In genomic region chr13:38490657-38491056, GRCh38 we compare ENCODE assay signal across 34 cellular contexts.
A peak's percentile ranks its signal among the peaks of the same experiment; 100 is the strongest.
DNase-seq lines count a peak whose midpoint lies in the region; ATAC-seq, FAIRE-seq and TF ChIP-seq lines count a peak whose summit lies in the region.
"Had no signal": no experiment of that assay in that cellular context is flagged by ENCODE, and none has a peak within 500 bp of the region (broad histone marks: within the 10 kb centered on the region; RNA-seq: fewer than 3 reads in every experiment).

No MANE protein-coding gene starts in this region.

- ATAC-seq in GM18520 (IDR thresholded peaks at IDR 0.05; ENCODE audit: unreplicated experiment), result peak; percentile 30
- ATAC-seq in HG03378 (IDR thresholded peaks at IDR 0.05; ENCODE audit: unreplicated experiment), result peak; percentile 52
- peak; percentile 80 for ATAC-seq in HG03520 (IDR thresholded peaks at IDR 0.05; ENCODE audit: unreplicated experiment)
- ATAC-seq in HepG2, result no peak
- ATAC-seq in HG02938 (IDR thresholded peaks at IDR 0.05; ENCODE audit: unreplicated experiment), result no peak
- ATAC-seq in left colon, result no peak
- ATAC-seq: A549; CD8-positive, alpha-beta T cell had no signal

- no TSS peak for BruUV-seq in HepG2 (replicated peaks; lab: Mats Ljungman, UMichigan)

- no peaks in the 10 kb centered on the region for H3K9me3 ChIP-seq in HepG2 (ENCODE audit: low read length)
- H3K9me3 ChIP-seq: A549; BE2C; BLaER1; BLaER1 treated with 17β-estradiol and CSF1 and Interleukin-3, amounts not matched to agents 10 nM and 100 nM; Caco-2 had no signal

- no peaks in the 10 kb centered on the region for H3K79me2 ChIP-seq in HepG2 (ENCODE audit: insufficient read depth, low read length)

- no peak overlapping the region for H3K9ac ChIP-seq in HepG2 (ENCODE audit: insufficient read depth, low read depth, low read length)
- H3K9ac ChIP-seq: BLaER1; BLaER1 treated with 17β-estradiol and CSF1 and Interleukin-3, amounts not matched to agents 10 nM and 100 nM had no signal

- no peak for TF ChIP-seq CTCF in HepG2 (CRISPR knock-in tag; IDR thresholded peaks at IDR 0.05)

- no peak overlapping the region for H3K4me3 ChIP-seq in HepG2 (replicated peaks in 1 of 3; ENCODE audit: insufficient read depth in 1 of 3, low read depth in 2 of 3, low read length in 3 of 3)
- H3K4me3 ChIP-seq: A549; BLaER1; BLaER1 treated with 17β-estradiol and CSF1 and Interleukin-3, amounts not matched to agents 10 nM and 100 nM had no signal

- no peaks in the 10 kb centered on the region for H4K20me1 ChIP-seq in HepG2 (ENCODE audit: insufficient read depth, low read length)
- H4K20me1 ChIP-seq: BLaER1; BLaER1 treated with 17β-estradiol and CSF1 and Interleukin-3, amounts not matched to agents 10 nM and 100 nM had no signal

- H3K4me1 ChIP-seq in HepG2 (ENCODE audit: insufficient read depth, low read length), result no peaks in the 10 kb centered on the region
- H3K4me1 ChIP-seq: A549; BE2C; BLaER1; BLaER1 treated with 17β-estradiol and CSF1 and Interleukin-3, amounts not matched to agents 10 nM and 100 nM; Caco-2 had no signal

- no peaks in the 10 kb centered on the region for H3K36me3 ChIP-seq in HepG2 (replicated peaks in 1 of 2; ENCODE audit: control insufficient read depth in 1 of 2, insufficient read depth in 2 of 2, low read length in 2 of 2)
- H3K36me3 ChIP-seq: BE2C; BLaER1; BLaER1 treated with 17β-estradiol and CSF1 and Interleukin-3, amounts not matched to agents 10 nM and 100 nM had no signal

- no peak overlapping the region for H3K27ac ChIP-seq in HepG2 (ENCODE audit: extremely low read length, insufficient read depth, low read length)
- H3K27ac ChIP-seq: 22Rv1; A549; BLaER1; BLaER1 treated with 17β-estradiol and CSF1 and Interleukin-3, amounts not matched to agents 10 nM and 100 nM; C4-2B had no signal

- no peak overlapping the region for H2AFZ ChIP-seq in HepG2 (ENCODE audit: low read length)

- POLR2A ChIA-PET in HepG2 (lab: Yijun Ruan, JAX), result no interaction called here

- no peak for TF ChIP-seq EP300 in HepG2 (IDR thresholded peaks at IDR 0.05; ENCODE audit: low read depth in 2 of 2, low read length in 2 of 2)
- TF ChIP-seq EP300 in HepG2 (CRISPR knock-in tag; IDR thresholded peaks at IDR 0.05; ENCODE audit: borderline replicate concordance), result no peak

- in situ Hi-C loops in HepG2 (cut with HindIII; ENCODE audit: extremely low pct_ligation_motif_present, low pct_unique_long_range_greater_than_20kb), result no loop called here

- intact Hi-C loops in HepG2 (cut with micrococcal nuclease; ENCODE audit: unreplicated experiment), result no loop called here
- intact Hi-C loops in left colon (cut with DNase I, micrococcal nuclease), result no loop called here

- DNase-seq in DMS53 (lab: John Stamatoyannopoulos, UW) (peak; percentile 8), DMS53 treated with DMSO at 0.1 percent for 48 hours (lab: John Stamatoyannopoulos, UW; ENCODE audit: unreplicated experiment) (no peak), HepG2 (ENCODE audit: low spot score) (no peak), left colon (no peak)
- DNase-seq: 8988T; ACHN; AML-193; BE2C; C1 segment of cervical spinal cord; Caco-2; Calu3; CD4-positive, alpha-beta memory T cell; CD4-positive, alpha-beta T cell; CD4-positive, CD25-positive, alpha-beta regulatory T cell; CD8-positive, alpha-beta memory T cell; CD8-positive, alpha-beta T cell; COR-L47; DMS 273 treated with DMSO at 0.1 percent for 48 hours; DMS153; DMS79; DMS79 treated with DMSO at 0.1 percent for 48 hours; DND-41; EL had no signal

- no peak for TF ChIP-seq RAD21 in HepG2 (CRISPR knock-in tag; IDR thresholded peaks at IDR 0.05)

- 32% methylated on average over 2 of the region's 3 CpGs for WGBS in HepG2 (ENCODE audit: low lambda C conversion rate)

- CTCF ChIA-PET in HepG2 (lab: Yijun Ruan, JAX; ENCODE audit: low intra/inter-chr PET ratio, low total read pairs), result no interaction called here

- no peaks in the 10 kb centered on the region for H3K27me3 ChIP-seq in HepG2 (ENCODE audit: control insufficient read depth in 1 of 2, insufficient read depth in 2 of 2, low read length in 2 of 2)
- H3K27me3 ChIP-seq: BE2C; BLaER1; BLaER1 treated with 17β-estradiol and CSF1 and Interleukin-3, amounts not matched to agents 10 nM and 100 nM had no signal

- FAIRE-seq in HepG2 (lab: Jason Lieb, UNC), result no peak
- FAIRE-seq: A204.1, A549, D721Med had no signal

- H3K4me2 ChIP-seq in HepG2 (ENCODE audit: low read depth, low read length), result no peak overlapping the region
- H3K4me2 ChIP-seq: A549; BLaER1; BLaER1 treated with 17β-estradiol and CSF1 and Interleukin-3, amounts not matched to agents 10 nM and 100 nM had no signal

- TF ChIP-seq POLR2A in HepG2 (IDR thresholded peaks at IDR 0.05; ENCODE audit: insufficient read depth in 1 of 2, low read depth in 2 of 2, low read length in 2 of 2), result no peak

TF ChIP-seq in HepG2, 621 proteins besides CTCF, POLR2A, EP300 and RAD21:
- TF ChIP-seq NFE2L2 (IDR thresholded peaks at IDR 0.05; ENCODE audit: low read length) (no peak), CENPT (CRISPR knock-in tag; IDR thresholded peaks at IDR 0.05; ENCODE audit: low read depth) (no peak), ZNF280B (CRISPR knock-in tag; IDR thresholded peaks at IDR 0.05; ENCODE audit: borderline replicate concordance) (no peak), IKZF1 (IDR thresholded peaks at IDR 0.05) (no peak), TBX2 (CRISPR knock-in tag; IDR thresholded peaks at IDR 0.05; ENCODE audit: borderline replicate concordance) (no peak), ERF (CRISPR knock-in tag; IDR thresholded peaks at IDR 0.05) (no peak), POLR2G (IDR thresholded peaks at IDR 0.05; ENCODE audit: low read depth, low read length) (no peak), BRF2 (CRISPR knock-in tag; IDR thresholded peaks at IDR 0.05) (no peak), WIZ (CRISPR knock-in tag; IDR thresholded peaks at IDR 0.05) (no peak), ZNF121 (CRISPR knock-in tag; IDR thresholded peaks at IDR 0.05) (no peak), ZFP90 (CRISPR knock-in tag; IDR thresholded peaks at IDR 0.05; ENCODE audit: borderline replicate concordance) (no peak), ZMAT3 (CRISPR knock-in tag; conservative IDR thresholded peaks at IDR 0.05) (no peak), SOX6 (IDR thresholded peaks at IDR 0.05) (no peak), SOX6 (CRISPR knock-in tag; IDR thresholded peaks at IDR 0.05) (no peak), GFI1 (CRISPR knock-in tag; IDR thresholded peaks at IDR 0.05; ENCODE audit: borderline replicate concordance) (no peak), FOSL2 (CRISPR knock-in tag; IDR thresholded peaks at IDR 0.05) (no peak), ZBTB49 (CRISPR knock-in tag; IDR thresholded peaks at IDR 0.05; ENCODE audit: borderline replicate concordance) (no peak)
TF ChIP-seq in HepG2: peak in this region for 0.

Comparison
In these comparisons a context has a peak if more than half of its experiments do, and no peak if none do; other contexts are left out.
1. ATAC-seq: peak in GM18520 (single experiment), HG03378 (single experiment) and HG03520 (single experiment); none in HepG2 (single experiment), HG02938 (single experiment) and left colon (single experiment).